ENCODE assay signal across 17 cellular contexts in the genomic region with DNA sequence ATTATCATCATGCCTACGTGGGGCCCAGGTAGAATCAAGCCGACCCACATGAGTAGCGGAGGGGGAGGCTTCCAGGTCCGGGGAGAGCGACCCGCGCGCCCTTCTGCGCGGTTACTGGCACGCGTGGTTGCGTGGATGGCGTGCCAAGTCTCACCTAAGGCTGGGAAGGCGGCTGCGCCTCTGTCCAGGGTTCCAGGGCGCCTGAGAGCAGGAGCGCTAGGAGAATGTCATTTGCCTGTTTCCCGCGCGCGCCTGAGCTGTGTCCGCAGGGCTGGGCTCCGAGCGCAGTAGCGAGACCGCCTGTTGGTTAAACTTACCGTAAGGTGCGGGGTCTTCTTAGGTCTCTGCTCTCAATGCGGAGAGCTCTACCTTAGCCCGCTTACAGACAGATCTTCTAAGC.
DNase-seq lines count a peak whose midpoint lies in the region; ATAC-seq and TF ChIP-seq lines count a peak whose summit lies in the region.
"Had no signal": no experiment of that assay in that cellular context is flagged by ENCODE, and none has a peak within 500 bp of the region (broad histone marks: within the 10 kb centered on the region; RNA-seq: fewer than 3 reads in every experiment).

No MANE protein-coding gene starts in this region.

- intact Hi-C loops in sciatic nerve (cut with DNase I), result no loop called here

- DNase-seq in stimulated activated effector memory CD8-positive, alpha-beta T cell treated with anti-CD3 and anti-CD28 coated beads, Interleukin-12 subunit alpha, Interleukin-12 subunit beta, amount 100 ng/mL, for 72 hours (ENCODE audit: low spot score in 2 of 2), result no peak
- no peak for DNase-seq in sciatic nerve (ENCODE audit: low spot score)
- DNase-seq in endothelial cell (ENCODE audit: low spot score), result no peak
- DNase-seq in KBM-7, result no peak
- DNase-seq: ACHN; Calu3; CD4-positive, CD25-positive, alpha-beta regulatory T cell; KG1; NCI-H1092 treated with DMSO at 0.1 percent for 48 hours; NCI-H1694; NCI-H510A; NCI-H82; Peyer's patch; SHP77 treated with DMSO at 0.1 percent for 48 hours had no signal

- H3K27me3 Mint-ChIP-seq in brain (peaks cover 94% of the 10 kb centered on the region), endothelial cell (ENCODE audit: unreplicated experiment) (peaks cover 9% of the 10 kb centered on the region)

- peaks cover 85% of the 10 kb centered on the region for H3K27me3 ChIP-seq in HUES6 (ENCODE audit: control insufficient read depth, insufficient read depth, low read length)
- H3K27me3 ChIP-seq in iPS-20b (ENCODE audit: insufficient read depth, low read length), result peaks cover 80% of the 10 kb centered on the region
- H3K27me3 ChIP-seq: Peyer's patch had no signal

- H3K4me3 ChIP-seq in HUES6 (ENCODE audit: low read depth, low read length), result peak overlapping the region; percentile 53; the same call in 1 of the 2 replicates
- H3K4me3 ChIP-seq in iPS-20b (ENCODE audit: low read length), result peak overlapping the region; percentile 61
- H3K4me3 ChIP-seq: Peyer's patch had no signal

- H3K27ac Mint-ChIP-seq in brain (no peak overlapping the region), endothelial cell (ENCODE audit: unreplicated experiment) (no peak overlapping the region)
- peak overlapping the region; percentile 29 for H3K27ac Mint-ChIP-seq in stimulated activated effector memory CD8-positive, alpha-beta T cell treated with anti-CD3 and anti-CD28 coated beads, Interleukin-12 subunit alpha, Interleukin-12 subunit beta, amount 100 ng/mL, for 72 hours

- no peaks in the 10 kb centered on the region for H3K36me3 ChIP-seq in HUES6 (ENCODE audit: control insufficient read depth, insufficient read depth, low read length)
- no peaks in the 10 kb centered on the region for H3K36me3 ChIP-seq in iPS-20b (ENCODE audit: insufficient read depth, low read depth, low read length)
- H3K36me3 ChIP-seq: Peyer's patch had no signal

- H3K4me1 ChIP-seq in HUES6 (ENCODE audit: control insufficient read depth, insufficient read depth, low read length) (peaks cover 9% of the 10 kb centered on the region; the same call in 1 of the 2 replicates), iPS-20b (ENCODE audit: insufficient read depth, low read length) (no peaks in the 10 kb centered on the region; the same call in 1 of the 2 replicates)
- H3K4me1 ChIP-seq: Peyer's patch had no signal

- no peaks in the 10 kb centered on the region for H3K4me1 Mint-ChIP-seq in brain
- H3K4me1 Mint-ChIP-seq in stimulated activated effector memory CD8-positive, alpha-beta T cell treated with anti-CD3 and anti-CD28 coated beads, Interleukin-12 subunit alpha, Interleukin-12 subunit beta, amount 100 ng/mL, for 72 hours, result peaks cover 11% of the 10 kb centered on the region
- no peaks in the 10 kb centered on the region for H3K4me1 Mint-ChIP-seq in endothelial cell (ENCODE audit: unreplicated experiment)

- H3K27ac ChIP-seq in HUES6 (ENCODE audit: low read depth, low read length) (no peak overlapping the region), iPS-20b (ENCODE audit: low read length) (no peak overlapping the region)
- H3K27ac ChIP-seq: Peyer's patch had no signal

- peaks cover 14 to 76% (median 23%) of the 10 kb centered on the region in 5 experiments for H3K9me3 Mint-ChIP-seq in brain
- peaks cover 4% of the 10 kb centered on the region for H3K9me3 Mint-ChIP-seq in stimulated activated effector memory CD8-positive, alpha-beta T cell treated with anti-CD3 and anti-CD28 coated beads, Interleukin-12 subunit alpha, Interleukin-12 subunit beta, amount 100 ng/mL, for 72 hours
- peaks cover 45% of the 10 kb centered on the region for H3K9me3 Mint-ChIP-seq in endothelial cell (ENCODE audit: unreplicated experiment)

- H3K36me3 Mint-ChIP-seq in brain (no peaks in the 10 kb centered on the region), endothelial cell (ENCODE audit: low read depth, unreplicated experiment) (peaks cover 16% of the 10 kb centered on the region)
- no peaks in the 10 kb centered on the region for H3K36me3 Mint-ChIP-seq in stimulated activated effector memory CD8-positive, alpha-beta T cell treated with anti-CD3 and anti-CD28 coated beads, Interleukin-12 subunit alpha, Interleukin-12 subunit beta, amount 100 ng/mL, for 72 hours
- H3K36me3 Mint-ChIP-seq: CD4-positive, CD25-positive, alpha-beta regulatory T cell had no signal

- no peak overlapping the region for H3K9ac ChIP-seq in HUES6 (ENCODE audit: low read length)
- no peak overlapping the region for H3K9ac ChIP-seq in iPS-20b (ENCODE audit: low read depth, low read length)

- peak overlapping the region in 3 of 5 experiments; percentile 51 to 76 (median 56) for H3K4me3 Mint-ChIP-seq in brain
- H3K4me3 Mint-ChIP-seq in stimulated activated effector memory CD8-positive, alpha-beta T cell treated with anti-CD3 and anti-CD28 coated beads, Interleukin-12 subunit alpha, Interleukin-12 subunit beta, amount 100 ng/mL, for 72 hours, result no peak overlapping the region
- H3K4me3 Mint-ChIP-seq in endothelial cell (ENCODE audit: unreplicated experiment), result no peak overlapping the region
- H3K4me3 Mint-ChIP-seq: CD4-positive, CD25-positive, alpha-beta regulatory T cell had no signal

- in situ Hi-C loops in KBM-7 (cut with MboI; ENCODE audit: low pct_unique_long_range_greater_than_20kb, low sequenced_read_pairs), result no loop called here

- TF ChIP-seq CTCF in brain (conservative IDR thresholded peaks at IDR 0.05), result no peak
- no peak for TF ChIP-seq CTCF in endothelial cell (IDR thresholded peaks at IDR 0.05; ENCODE audit: unreplicated experiment)

- peak; percentile 8 for ATAC-seq in stimulated activated effector memory CD8-positive, alpha-beta T cell treated with anti-CD3 and anti-CD28 coated beads, Interleukin-12 subunit alpha, Interleukin-12 subunit beta, amount 100 ng/mL, for 72 hours
- no peak for ATAC-seq in sciatic nerve

- no peaks in the 10 kb centered on the region for H3K9me3 ChIP-seq in HUES6 (ENCODE audit: control insufficient read depth, insufficient read depth, low read depth, low read length)
- H3K9me3 ChIP-seq in iPS-20b (ENCODE audit: insufficient read depth, low read depth, low read length), result peaks cover 5% of the 10 kb centered on the region; the same call in 1 of the 2 replicates

Comparison
In these comparisons a context has a peak if more than half of its experiments do, and no peak if none do; other contexts are left out.
1. H3K4me3 Mint-ChIP-seq: peak in brain (3 of 5); none in stimulated activated effector memory CD8-positive, alpha-beta T cell treated with anti-CD3 and anti-CD28 coated beads, Interleukin-12 subunit alpha, Interleukin-12 subunit beta, amount 100 ng/mL, for 72 hours (single experiment) and endothelial cell (single experiment).